9 cellular contexts compared by ENCODE assay signal in the genomic region with DNA sequence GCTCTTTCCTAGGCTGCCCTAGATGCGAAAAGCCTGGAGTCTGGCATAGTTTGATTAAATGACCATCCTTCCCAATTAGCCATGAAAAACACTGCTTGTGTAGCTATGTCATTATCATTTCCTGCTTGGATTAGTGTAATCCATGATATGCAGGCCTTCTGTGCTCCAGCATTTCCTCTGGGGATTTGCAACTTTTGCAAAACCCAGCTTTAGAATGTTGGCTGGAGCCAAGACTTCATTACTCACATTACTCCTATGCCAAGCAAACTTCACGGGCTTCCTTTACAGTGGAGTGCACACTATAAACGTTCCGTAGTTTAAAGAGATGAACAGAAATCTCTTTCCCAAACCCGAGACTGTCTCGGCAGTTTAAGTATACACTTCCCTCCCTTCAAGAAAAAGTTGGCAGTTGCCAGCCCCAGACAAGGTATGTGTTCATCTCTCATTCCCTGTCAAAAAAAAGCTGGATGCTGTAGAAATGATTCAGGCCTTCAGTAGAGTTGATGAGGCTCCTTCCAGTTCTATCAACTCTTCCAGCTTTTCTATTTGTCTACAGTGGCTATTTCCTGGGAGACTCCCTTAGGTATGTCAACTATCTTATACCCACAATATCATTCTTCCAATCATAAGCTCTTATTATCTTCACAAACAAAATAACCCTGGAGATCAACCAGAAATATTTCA.
DNase-seq lines count a peak whose midpoint lies in the region; ATAC-seq and TF ChIP-seq lines count a peak whose summit lies in the region.
"Had no signal": no experiment of that assay in that cellular context is flagged by ENCODE, and none has a peak within 500 bp of the region (broad histone marks: within the 10 kb centered on the region; RNA-seq: fewer than 3 reads in every experiment).

No MANE protein-coding gene starts in this region.

- no peaks in the 10 kb centered on the region for H3K9me3 Mint-ChIP-seq in WTC11

- H3K4me1 Mint-ChIP-seq in WTC11, result peaks cover 60% of the 10 kb centered on the region

- POLR2A ChIA-PET in WTC11 (lab: Charles Lee), result interaction anchor here (0.6 kb wide), 1 partner anchor 239 kb away, joined by 6 read pairs; no protein-coding TSS in a partner anchor

- H3K27ac ChIP-seq in SK-N-MC (peak overlapping the region; percentile 49; the same call in 1 of the 2 replicates), psoas muscle (peak overlapping the region; percentile 37)

- H3K4me3 ChIP-seq in SK-N-MC, result peak overlapping the region; percentile 53
- H3K4me3 ChIP-seq in psoas muscle, result no peak overlapping the region

- H3K9me3 ChIP-seq in SK-N-MC (ENCODE audit: low read depth, low read length) (no peaks in the 10 kb centered on the region), psoas muscle (no peaks in the 10 kb centered on the region)

- no peaks in the 10 kb centered on the region for H3K27me3 ChIP-seq in psoas muscle (ENCODE audit: insufficient read depth in 3 of 3, low read length in 2 of 3)

- 8 to 15% (median 12%) methylated on average over 6 of the region's 6 CpGs for WGBS in psoas muscle, 3 donors

- CTCF ChIA-PET in WTC11 (lab: Charles Lee), result no interaction called here

- TF ChIP-seq CTCF in psoas muscle (IDR thresholded peaks at IDR 0.05) (no peak), WTC11 (IDR thresholded peaks at IDR 0.05) (no peak)

- peak in 3 of 4 donors; percentile 52 to 71 (median 70) for ATAC-seq in psoas muscle
- no peak for ATAC-seq in WTC11

- H3K9ac ChIP-seq in SK-N-MC (ENCODE audit: insufficient read length), result no peak overlapping the region

- H3K4me1 ChIP-seq in psoas muscle, result no peaks in the 10 kb centered on the region

- H3K27me3 Mint-ChIP-seq in WTC11 (ENCODE audit: low read depth), result no peaks in the 10 kb centered on the region

- no peak overlapping the region for H3K4me3 Mint-ChIP-seq in WTC11

- DNase-seq in Daoy (ENCODE audit: low read depth), result peak; percentile 63
- DNase-seq in SK-N-MC (ENCODE audit: low read depth, low spot score), result peak; percentile 87
- DNase-seq in fibroblast of peridontal ligament (ENCODE audit: extremely low read depth), result peak; percentile 99
- DNase-seq in psoas muscle, result no peak
- no peak for DNase-seq in WTC11 (ENCODE audit: low spot score)
- no peak for DNase-seq in NCI-H2029 (lab: John Stamatoyannopoulos, UW)
- DNase-seq in ecto neural progenitor cell (ENCODE audit: low spot score), result no peak
- no peak for DNase-seq in MV-4-11 (lab: John Stamatoyannopoulos, UW)
- DNase-seq: stimulated activated CD4-positive, alpha-beta T cell treated with anti-CD3 and anti-CD28 coated beads, Interleukin-12 subunit alpha, Interleukin-12 subunit beta, amount 100 ng/mL, for 4 hours had no signal

- intact Hi-C loops in psoas muscle (cut with DNase I), result no loop called here

- H3K27ac Mint-ChIP-seq in WTC11, result no peak overlapping the region

- H3K36me3 ChIP-seq in SK-N-MC (ENCODE audit: insufficient read depth, low read length) (no peaks in the 10 kb centered on the region), psoas muscle (ENCODE audit: insufficient read depth in 1 of 2, low read depth in 1 of 2) (no peaks in the 10 kb centered on the region)

- H3K36me3 Mint-ChIP-seq in WTC11, result no peaks in the 10 kb centered on the region

TF ChIP-seq in WTC11, 78 proteins besides CTCF, POLR2A, EP300 and RAD21:
- TF ChIP-seq ZNF532 (CRISPR knock-in tag; IDR thresholded peaks at IDR 0.05; ENCODE audit: borderline replicate concordance), result no peak
- TF ChIP-seq TCF7 (CRISPR knock-in tag; IDR thresholded peaks at IDR 0.05; ENCODE audit: low read depth), result no peak
- no peak for TF ChIP-seq ZNF232 (CRISPR knock-in tag; IDR thresholded peaks at IDR 0.05)
- TF ChIP-seq, protein P1, sequence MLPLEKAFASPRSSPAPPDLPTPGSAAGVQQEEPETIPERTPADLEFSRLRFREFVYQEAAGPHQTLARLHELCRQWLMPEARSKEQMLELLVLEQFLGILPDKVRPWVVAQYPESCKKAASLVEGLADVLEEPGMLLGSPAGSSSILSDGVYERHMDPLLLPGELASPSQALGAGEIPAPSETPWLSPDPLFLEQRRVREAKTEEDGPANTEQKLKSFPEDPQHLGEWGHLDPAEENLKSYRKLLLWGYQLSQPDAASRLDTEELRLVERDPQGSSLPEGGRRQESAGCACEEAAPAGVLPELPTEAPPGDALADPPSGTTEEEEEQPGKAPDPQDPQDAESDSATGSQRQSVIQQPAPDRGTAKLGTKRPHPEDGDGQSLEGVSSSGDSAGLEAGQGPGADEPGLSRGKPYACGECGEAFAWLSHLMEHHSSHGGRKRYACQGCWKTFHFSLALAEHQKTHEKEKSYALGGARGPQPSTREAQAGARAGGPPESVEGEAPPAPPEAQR (CRISPR knock-in tag; IDR thresholded peaks at IDR 0.05), result no peak

Comparison
In these comparisons a context has a peak if more than half of its experiments do, and no peak if none do; other contexts are left out.
1. DNase-seq: peak in Daoy (single experiment), SK-N-MC (single experiment) and fibroblast of peridontal ligament (single experiment); none in psoas muscle (0 of 2), WTC11 (single experiment), NCI-H2029 (single experiment), ecto neural progenitor cell (single experiment) and MV-4-11 (single experiment).